In the genomic region with DNA sequence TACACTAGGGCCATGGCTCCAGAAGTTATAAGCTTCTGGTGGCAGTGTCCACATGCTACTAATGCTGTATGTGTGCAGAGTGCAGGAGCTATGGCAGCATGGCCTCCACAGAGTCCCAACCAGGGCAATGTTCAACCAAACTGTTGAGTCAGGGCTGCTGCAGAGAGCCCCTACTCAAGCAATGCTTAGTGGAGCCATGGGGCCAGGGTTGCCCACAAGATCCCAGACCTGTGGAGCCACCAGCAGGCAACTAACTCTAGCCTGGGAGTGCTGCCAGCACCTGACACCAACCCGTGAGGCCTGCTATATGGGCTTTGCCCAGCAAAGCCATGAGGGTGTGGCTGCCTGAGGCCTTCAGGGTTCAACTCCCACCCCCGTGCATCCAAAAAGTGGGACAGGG, we compare ENCODE assay signal across 22 cellular contexts.
DNase-seq lines count a peak whose midpoint lies in the region; ATAC-seq and TF ChIP-seq lines count a peak whose summit lies in the region.
"Had no signal": no experiment of that assay in that cellular context is flagged by ENCODE, and none has a peak within 500 bp of the region (broad histone marks: within the 10 kb centered on the region; RNA-seq: fewer than 3 reads in every experiment).

No MANE protein-coding gene starts in this region.

- BruUV-seq in Calu3 (replicated peaks; lab: Mats Ljungman, UMichigan): no TSS peak

- H3K18ac ChIP-seq in neuronal stem cell (ENCODE audit: low read length): no peak overlapping the region

- no peaks in the 10 kb centered on the region for H4K20me1 ChIP-seq in Karpas-422 (ENCODE audit: insufficient read depth, low read depth, low read length)
- H4K20me1 ChIP-seq: BLaER1 treated with 17β-estradiol and CSF1 and Interleukin-3, amounts not matched to agents 10 nM and 100 nM had no signal

- H3K9me3 ChIP-seq in heart left ventricle (peaks cover 0 to 9% (median 0%) of the 10 kb centered on the region in 12 donors), neuronal stem cell (replicated peaks in 1 of 2; ENCODE audit: control insufficient read depth in 2 of 2, insufficient read depth in 1 of 2, low read depth in 1 of 2, low read length in 2 of 2) (peaks cover 0 to 36% of the 10 kb centered on the region in 2 donors), Karpas-422 (ENCODE audit: low read length) (no peaks in the 10 kb centered on the region), T-helper 17 cell (ENCODE audit: control insufficient read depth, low read length, poor library complexity, severe bottlenecking) (no peaks in the 10 kb centered on the region)
- H3K9me3 ChIP-seq: A549, BE2C had no signal

- H3K4me1 Mint-ChIP-seq in type B pancreatic cell (ENCODE audit: unreplicated experiment) (no peaks in the 10 kb centered on the region), Calu3 (ENCODE audit: low read depth, unreplicated experiment) (no peaks in the 10 kb centered on the region), T-helper 17 cell (no peaks in the 10 kb centered on the region)
- H3K4me1 Mint-ChIP-seq: CD14-positive monocyte; CD8-positive, alpha-beta memory T cell; GM23338; H9 had no signal

- no peak overlapping the region for H2BK5ac ChIP-seq in neuronal stem cell (ENCODE audit: low read length)

- CTCF ChIA-PET in Calu3 (lab: Charles Lee): no interaction called here

- no peak for TF ChIP-seq POLR2A in heart left ventricle (IDR thresholded peaks at IDR 0.05)

- H3K4me1 ChIP-seq in heart left ventricle: no peaks in the 10 kb centered on the region
- no peaks in the 10 kb centered on the region for H3K4me1 ChIP-seq in neuronal stem cell (ENCODE audit: control insufficient read depth in 2 of 2, insufficient read depth in 1 of 2, low read depth in 1 of 2, low read length in 2 of 2)
- no peaks in the 10 kb centered on the region for H3K4me1 ChIP-seq in Karpas-422 (ENCODE audit: low read length)
- H3K4me1 ChIP-seq: A549; BE2C; BLaER1 treated with 17β-estradiol and CSF1 and Interleukin-3, amounts not matched to agents 10 nM and 100 nM had no signal

- no peak overlapping the region for H3K27ac Mint-ChIP-seq in type B pancreatic cell
- no peak overlapping the region for H3K27ac Mint-ChIP-seq in Calu3 (ENCODE audit: unreplicated experiment)
- no peak overlapping the region for H3K27ac Mint-ChIP-seq in T-helper 17 cell
- H3K27ac Mint-ChIP-seq: CD14-positive monocyte; CD4-positive, alpha-beta T cell; CD8-positive, alpha-beta memory T cell; GM23338; H9 had no signal

- H3K27ac ChIP-seq in heart left ventricle (no peak overlapping the region), neuronal stem cell (replicated peaks; ENCODE audit: low read length) (no peak overlapping the region), Karpas-422 (ENCODE audit: low read length) (no peak overlapping the region)
- H3K27ac ChIP-seq: A549; BLaER1 treated with 17β-estradiol and CSF1 and Interleukin-3, amounts not matched to agents 10 nM and 100 nM had no signal

- no peak overlapping the region for H3K23ac ChIP-seq in neuronal stem cell (ENCODE audit: low read depth, low read length, poor library complexity)

- no peak overlapping the region for H2BK120ac ChIP-seq in neuronal stem cell (ENCODE audit: low read depth, low read length)

- H3K79me2 ChIP-seq in Karpas-422 (ENCODE audit: low read length): no peaks in the 10 kb centered on the region

- H3K14ac ChIP-seq in neuronal stem cell (ENCODE audit: low read length): no peak overlapping the region

- H2BK15ac ChIP-seq in neuronal stem cell (ENCODE audit: low read length): no peak overlapping the region

- H3K36me3 Mint-ChIP-seq in type B pancreatic cell (no peaks in the 10 kb centered on the region), Calu3 (ENCODE audit: insufficient read depth, unreplicated experiment) (no peaks in the 10 kb centered on the region), T-helper 17 cell (ENCODE audit: low read depth) (peaks cover 2% of the 10 kb centered on the region)
- H3K36me3 Mint-ChIP-seq: CD14-positive monocyte had no signal

- ATAC-seq in heart left ventricle (no peak), T-helper 17 cell (no peak)
- ATAC-seq: A549, GM23338, HCT116 had no signal

- H2AK5ac ChIP-seq in neuronal stem cell (ENCODE audit: low read depth, low read length): no peak overlapping the region

- H3K4me3 ChIP-seq in heart left ventricle: no peak overlapping the region
- H3K4me3 ChIP-seq in neuronal stem cell (ENCODE audit: low read length in 2 of 2): peak overlapping the region in 1 of 2 donors; percentile 33
- H3K4me3 ChIP-seq in Karpas-422 (ENCODE audit: low read length): no peak overlapping the region
- H3K4me3 ChIP-seq: A549; BLaER1 treated with 17β-estradiol and CSF1 and Interleukin-3, amounts not matched to agents 10 nM and 100 nM; GM23338 had no signal

- TF ChIP-seq CTCF in heart left ventricle (IDR thresholded peaks at IDR 0.05) (no peak), type B pancreatic cell (conservative IDR thresholded peaks at IDR 0.05) (no peak), Calu3 (IDR thresholded peaks at IDR 0.05; ENCODE audit: unreplicated experiment) (no peak)

- H4K8ac ChIP-seq in neuronal stem cell (ENCODE audit: low read depth, low read length): no peak overlapping the region

- H3K4me2 ChIP-seq in neuronal stem cell (ENCODE audit: insufficient read depth, low read length, poor library complexity, severe bottlenecking) (no peak overlapping the region), Karpas-422 (ENCODE audit: low read depth, low read length, poor library complexity, severe bottlenecking) (no peak overlapping the region)
- H3K4me2 ChIP-seq: A549; BLaER1 treated with 17β-estradiol and CSF1 and Interleukin-3, amounts not matched to agents 10 nM and 100 nM; GM23338 had no signal

- H3K36me3 ChIP-seq in heart left ventricle (no peaks in the 10 kb centered on the region), neuronal stem cell (replicated peaks in 1 of 2; ENCODE audit: control insufficient read depth in 2 of 2, insufficient read depth in 2 of 2, low read length in 2 of 2) (no peaks in the 10 kb centered on the region), Karpas-422 (ENCODE audit: insufficient read depth, low read length) (no peaks in the 10 kb centered on the region)
- H3K36me3 ChIP-seq: BE2C; BLaER1 treated with 17β-estradiol and CSF1 and Interleukin-3, amounts not matched to agents 10 nM and 100 nM had no signal

- intact Hi-C loops in cardiac septum (cut with DNase I) (no loop called here), heart left ventricle (cut with DNase I) (no loop called here), Calu3 (cut with micrococcal nuclease; ENCODE audit: unreplicated experiment) (no loop called here)

- H3K4me3 Mint-ChIP-seq in type B pancreatic cell (no peak overlapping the region), Calu3 (ENCODE audit: low read depth, unreplicated experiment) (no peak overlapping the region), T-helper 17 cell (no peak overlapping the region)
- H3K4me3 Mint-ChIP-seq: CD14-positive monocyte; CD4-positive, alpha-beta T cell; CD8-positive, alpha-beta memory T cell; GM23338; H9 had no signal

- DNase-seq in cardiac septum (ENCODE audit: low spot score) (peak; percentile 49), heart left ventricle (no peak), neuronal stem cell (ENCODE audit: low spot score) (no peak), type B pancreatic cell (ENCODE audit: extremely low spot score, unreplicated experiment) (peak; percentile 22), Karpas-422 (no peak), Calu3 (no peak), T-helper 17 cell (no peak)
- DNase-seq: 8988T; ACHN; AML-193; BE2C; CD4-positive, alpha-beta T cell; CD8-positive, alpha-beta memory T cell; DMS53; DMS79 treated with DMSO at 0.1 percent for 48 hours; GF-D8; H9 had no signal

- no peak overlapping the region for H3K4ac ChIP-seq in neuronal stem cell (ENCODE audit: low read length)

- H2AFZ ChIP-seq in neuronal stem cell (ENCODE audit: low read length): no peak overlapping the region
- no peak overlapping the region for H2AFZ ChIP-seq in Karpas-422 (ENCODE audit: low read length)
- H2AFZ ChIP-seq: GM23338 had no signal

- H3K79me1 ChIP-seq in neuronal stem cell (ENCODE audit: low read depth, low read length): no peaks in the 10 kb centered on the region

- WGBS in heart left ventricle, 4 donors: 54 to 76% (median 62%) methylated on average over 2 of the region's 2 CpGs
- WGBS in neuronal stem cell (ENCODE audit: extremely low coverage in 2 of 2, insufficient read length in 2 of 2, insufficient replicate concordance in 1 of 2), 2 donors: no CpG with 5 or more reads among the region's 2 CpGs

- no peaks in the 10 kb centered on the region for H3K9me2 ChIP-seq in Karpas-422 (replicated peaks; ENCODE audit: insufficient read depth, low read length)

- H3K9me3 Mint-ChIP-seq in type B pancreatic cell: peaks cover 24% of the 10 kb centered on the region
- H3K9me3 Mint-ChIP-seq in Calu3 (ENCODE audit: low read depth, unreplicated experiment): peaks cover 10% of the 10 kb centered on the region

- H3K27me3 Mint-ChIP-seq in type B pancreatic cell (no peaks in the 10 kb centered on the region), Calu3 (ENCODE audit: unreplicated experiment) (peaks cover 8% of the 10 kb centered on the region), T-helper 17 cell (peaks cover 13% of the 10 kb centered on the region)

- H2BK12ac ChIP-seq in neuronal stem cell (ENCODE audit: low read length): no peak overlapping the region

- H3K27me3 ChIP-seq in heart left ventricle: peaks cover 0 to 15% (median 0%) of the 10 kb centered on the region in 9 donors
- no peaks in the 10 kb centered on the region for H3K27me3 ChIP-seq in neuronal stem cell (ENCODE audit: control insufficient read depth in 3 of 3, insufficient read depth in 3 of 3, low read depth in 1 of 3, low read length in 3 of 3)
- H3K27me3 ChIP-seq in Karpas-422 (ENCODE audit: low read length): no peaks in the 10 kb centered on the region
- H3K27me3 ChIP-seq: BE2C; BLaER1 treated with 17β-estradiol and CSF1 and Interleukin-3, amounts not matched to agents 10 nM and 100 nM had no signal

- H4K91ac ChIP-seq in neuronal stem cell (ENCODE audit: low read depth, low read length, poor library complexity): no peak overlapping the region

- H3K9ac ChIP-seq in neuronal stem cell (ENCODE audit: low read depth, low read length, poor library complexity): peak overlapping the region; percentile 47
- H3K9ac ChIP-seq in Karpas-422 (ENCODE audit: low read length): no peak overlapping the region
- H3K9ac ChIP-seq: BLaER1 treated with 17β-estradiol and CSF1 and Interleukin-3, amounts not matched to agents 10 nM and 100 nM had no signal

Comparison
In these comparisons a context has a peak if more than half of its experiments do, and no peak if none do; other contexts are left out.
1. DNase-seq: peak in cardiac septum (single experiment) and type B pancreatic cell (single experiment); none in heart left ventricle (0 of 5), neuronal stem cell (single experiment), Karpas-422 (single experiment), Calu3 (single experiment) and T-helper 17 cell (0 of 3).